ENCODE assay signal across 8 cellular contexts in genomic region chr17:66426397-66427033, GRCh38.
DNase-seq lines count a peak whose midpoint lies in the region; ATAC-seq and TF ChIP-seq lines count a peak whose summit lies in the region.

No MANE protein-coding gene starts in this region.

- peaks cover 87% of the 10 kb centered on the region for H3K4me1 Mint-ChIP-seq in stimulated activated naive CD8-positive, alpha-beta T cell treated with anti-CD3 and anti-CD28 coated beads, Interleukin-15, amount 100 ng/mL, for 72 hours

- H3K4me3 Mint-ChIP-seq in stimulated activated naive CD8-positive, alpha-beta T cell treated with anti-CD3 and anti-CD28 coated beads, Interleukin-15, amount 100 ng/mL, for 72 hours: peak overlapping the region; percentile 21 to 22

- H3K9me3 Mint-ChIP-seq in stimulated activated naive CD8-positive, alpha-beta T cell treated with anti-CD3 and anti-CD28 coated beads, Interleukin-15, amount 100 ng/mL, for 72 hours: no peaks in the 10 kb centered on the region

- peak overlapping the region; percentile 21 to 62 for H3K27ac Mint-ChIP-seq in stimulated activated naive CD8-positive, alpha-beta T cell treated with anti-CD3 and anti-CD28 coated beads, Interleukin-15, amount 100 ng/mL, for 72 hours

- H3K36me3 ChIP-seq in H7 (replicated peaks; ENCODE audit: control insufficient read depth, insufficient read depth, low read length): no peaks in the 10 kb centered on the region

- H3K27me3 ChIP-seq in H7 (ENCODE audit: control insufficient read depth, insufficient read depth, low read length): no peaks in the 10 kb centered on the region

- DNase-seq in AG09309 (ENCODE audit: low read depth): no peak
- DNase-seq in H7: peak; percentile 55
- DNase-seq in activated CD4-positive, alpha-beta T cell treated with anti-CD3 and anti-CD28 coated beads for 1 hour: peak; percentile 12
- peak; percentile 45 for DNase-seq in fibroblast of pulmonary artery (ENCODE audit: low read depth)
- peak; percentile 36 to 51 for DNase-seq in stimulated activated naive CD8-positive, alpha-beta T cell treated with anti-CD3 and anti-CD28 coated beads, Interleukin-15, amount 100 ng/mL, for 72 hours
- no peak for DNase-seq in GM19240 (ENCODE audit: insufficient read length, low spot score)

- TF ChIP-seq CTCF in AG09309 (IDR thresholded peaks at IDR 0.05; ENCODE audit: control insufficient read depth, insufficient read depth, low read depth, low read length, missing control alignments) (peak; percentile 24), fibroblast of pulmonary artery (IDR thresholded peaks at IDR 0.05; ENCODE audit: low read length, missing control alignments) (peak; percentile 35)

- peak; percentile 93 for ATAC-seq in stimulated activated naive CD8-positive, alpha-beta T cell treated with anti-CD3 and anti-CD28 coated beads, Interleukin-15, amount 100 ng/mL, for 72 hours
- ATAC-seq in GM18867 (IDR thresholded peaks at IDR 0.05; ENCODE audit: unreplicated experiment): no peak
- ATAC-seq in HG03432 (IDR thresholded peaks at IDR 0.05; ENCODE audit: unreplicated experiment): no peak

- no peak overlapping the region for H3K4me3 ChIP-seq in AG09309 (ENCODE audit: control insufficient read depth, low read depth, low read length)
- H3K4me3 ChIP-seq in H7 (ENCODE audit: insufficient read depth, low read depth, low read length): no peak overlapping the region
- H3K4me3 ChIP-seq in fibroblast of pulmonary artery (replicated peaks; ENCODE audit: low read depth, low read length): no peak overlapping the region

- H3K27me3 Mint-ChIP-seq in stimulated activated naive CD8-positive, alpha-beta T cell treated with anti-CD3 and anti-CD28 coated beads, Interleukin-15, amount 100 ng/mL, for 72 hours: no peaks in the 10 kb centered on the region

Comparison
In these comparisons a context has a peak if more than half of its experiments do, and no peak if none do; other contexts are left out.
1. DNase-seq: peak in H7 (single experiment), activated CD4-positive, alpha-beta T cell treated with anti-CD3 and anti-CD28 coated beads for 1 hour (single experiment), fibroblast of pulmonary artery (single experiment) and stimulated activated naive CD8-positive, alpha-beta T cell treated with anti-CD3 and anti-CD28 coated beads, Interleukin-15, amount 100 ng/mL, for 72 hours (2 of 2); none in AG09309 (single experiment) and GM19240 (single experiment).